1 cellular context compared by ENCODE assay signal in the genomic region with DNA sequence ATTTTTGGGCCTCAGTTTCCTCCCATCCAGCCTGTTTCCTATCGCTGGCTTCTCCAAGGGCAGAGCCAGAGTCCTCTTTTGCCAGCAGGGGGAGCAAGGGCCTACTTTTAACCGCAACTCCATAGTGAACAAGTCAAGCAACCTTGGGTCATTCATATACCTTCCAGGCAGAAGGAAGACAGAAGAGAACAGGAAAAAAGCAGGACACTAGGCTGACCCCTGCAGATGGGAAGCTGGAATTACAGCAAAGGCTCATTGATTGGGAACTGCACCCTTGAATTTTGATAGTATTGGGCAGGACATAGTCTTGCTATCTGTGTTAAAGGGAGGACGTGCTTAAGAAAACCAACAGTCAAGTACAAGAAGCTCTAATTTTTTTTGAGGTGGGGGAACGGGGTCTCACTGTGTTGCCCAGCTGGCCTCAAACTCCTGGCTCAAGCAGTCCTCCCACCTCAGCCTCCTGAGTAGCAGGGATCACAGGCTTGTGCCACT.
A peak's percentile ranks its signal among the peaks of the same experiment; 100 is the strongest.
TF ChIP-seq lines count a peak whose summit lies in the region.

No MANE protein-coding gene starts in this region.

TF ChIP-seq in GM12878, 131 proteins besides CTCF, POLR2A, EP300 and RAD21 (continued from another document):
- TF ChIP-seq, protein P1, sequence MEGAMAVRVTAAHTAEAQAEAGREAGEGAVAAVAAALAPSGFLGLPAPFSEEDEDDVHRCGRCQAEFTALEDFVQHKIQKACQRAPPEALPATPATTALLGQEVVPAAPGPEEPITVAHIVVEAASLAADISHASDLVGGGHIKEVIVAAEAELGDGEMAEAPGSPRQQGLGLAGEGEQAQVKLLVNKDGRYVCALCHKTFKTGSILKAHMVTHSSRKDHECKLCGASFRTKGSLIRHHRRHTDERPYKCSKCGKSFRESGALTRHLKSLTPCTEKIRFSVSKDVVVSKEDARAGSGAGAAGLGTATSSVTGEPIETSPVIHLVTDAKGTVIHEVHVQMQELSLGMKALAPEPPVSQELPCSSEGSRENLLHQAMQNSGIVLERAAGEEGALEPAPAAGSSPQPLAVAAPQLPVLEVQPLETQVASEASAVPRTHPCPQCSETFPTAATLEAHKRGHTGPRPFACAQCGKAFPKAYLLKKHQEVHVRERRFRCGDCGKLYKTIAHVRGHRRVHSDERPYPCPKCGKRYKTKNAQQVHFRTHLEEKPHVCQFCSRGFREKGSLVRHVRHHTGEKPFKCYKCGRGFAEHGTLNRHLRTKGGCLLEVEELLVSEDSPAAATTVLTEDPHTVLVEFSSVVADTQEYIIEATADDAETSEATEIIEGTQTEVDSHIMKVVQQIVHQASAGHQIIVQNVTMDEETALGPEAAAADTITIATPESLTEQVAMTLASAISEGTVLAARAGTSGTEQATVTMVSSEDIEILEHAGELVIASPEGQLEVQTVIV (IDR thresholded peaks at IDR 0.05; ENCODE audit: borderline replicate concordance, partially characterized antibody): no peak
- 0 out of 2 replicates have a peak, but pooled peaks have one; percentile 10 for TF ChIP-seq IKZF1 (conservative IDR thresholded peaks at IDR 0.05)
- TF ChIP-seq, protein P2, sequence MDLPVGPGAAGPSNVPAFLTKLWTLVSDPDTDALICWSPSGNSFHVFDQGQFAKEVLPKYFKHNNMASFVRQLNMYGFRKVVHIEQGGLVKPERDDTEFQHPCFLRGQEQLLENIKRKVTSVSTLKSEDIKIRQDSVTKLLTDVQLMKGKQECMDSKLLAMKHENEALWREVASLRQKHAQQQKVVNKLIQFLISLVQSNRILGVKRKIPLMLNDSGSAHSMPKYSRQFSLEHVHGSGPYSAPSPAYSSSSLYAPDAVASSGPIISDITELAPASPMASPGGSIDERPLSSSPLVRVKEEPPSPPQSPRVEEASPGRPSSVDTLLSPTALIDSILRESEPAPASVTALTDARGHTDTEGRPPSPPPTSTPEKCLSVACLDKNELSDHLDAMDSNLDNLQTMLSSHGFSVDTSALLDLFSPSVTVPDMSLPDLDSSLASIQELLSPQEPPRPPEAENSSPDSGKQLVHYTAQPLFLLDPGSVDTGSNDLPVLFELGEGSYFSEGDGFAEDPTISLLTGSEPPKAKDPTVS (IDR thresholded peaks at IDR 0.05; ENCODE audit: low read depth, low read length): no peak
- TF ChIP-seq, protein P3, sequence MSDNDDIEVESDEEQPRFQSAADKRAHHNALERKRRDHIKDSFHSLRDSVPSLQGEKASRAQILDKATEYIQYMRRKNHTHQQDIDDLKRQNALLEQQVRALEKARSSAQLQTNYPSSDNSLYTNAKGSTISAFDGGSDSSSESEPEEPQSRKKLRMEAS (IDR thresholded peaks at IDR 0.05; ENCODE audit: low read depth, low read length): no peak
- no peak for TF ChIP-seq EZH2 (IDR thresholded peaks at IDR 0.05; ENCODE audit: borderline replicate concordance, control insufficient read depth, low read depth, low read length)
- TF ChIP-seq, protein P4, sequence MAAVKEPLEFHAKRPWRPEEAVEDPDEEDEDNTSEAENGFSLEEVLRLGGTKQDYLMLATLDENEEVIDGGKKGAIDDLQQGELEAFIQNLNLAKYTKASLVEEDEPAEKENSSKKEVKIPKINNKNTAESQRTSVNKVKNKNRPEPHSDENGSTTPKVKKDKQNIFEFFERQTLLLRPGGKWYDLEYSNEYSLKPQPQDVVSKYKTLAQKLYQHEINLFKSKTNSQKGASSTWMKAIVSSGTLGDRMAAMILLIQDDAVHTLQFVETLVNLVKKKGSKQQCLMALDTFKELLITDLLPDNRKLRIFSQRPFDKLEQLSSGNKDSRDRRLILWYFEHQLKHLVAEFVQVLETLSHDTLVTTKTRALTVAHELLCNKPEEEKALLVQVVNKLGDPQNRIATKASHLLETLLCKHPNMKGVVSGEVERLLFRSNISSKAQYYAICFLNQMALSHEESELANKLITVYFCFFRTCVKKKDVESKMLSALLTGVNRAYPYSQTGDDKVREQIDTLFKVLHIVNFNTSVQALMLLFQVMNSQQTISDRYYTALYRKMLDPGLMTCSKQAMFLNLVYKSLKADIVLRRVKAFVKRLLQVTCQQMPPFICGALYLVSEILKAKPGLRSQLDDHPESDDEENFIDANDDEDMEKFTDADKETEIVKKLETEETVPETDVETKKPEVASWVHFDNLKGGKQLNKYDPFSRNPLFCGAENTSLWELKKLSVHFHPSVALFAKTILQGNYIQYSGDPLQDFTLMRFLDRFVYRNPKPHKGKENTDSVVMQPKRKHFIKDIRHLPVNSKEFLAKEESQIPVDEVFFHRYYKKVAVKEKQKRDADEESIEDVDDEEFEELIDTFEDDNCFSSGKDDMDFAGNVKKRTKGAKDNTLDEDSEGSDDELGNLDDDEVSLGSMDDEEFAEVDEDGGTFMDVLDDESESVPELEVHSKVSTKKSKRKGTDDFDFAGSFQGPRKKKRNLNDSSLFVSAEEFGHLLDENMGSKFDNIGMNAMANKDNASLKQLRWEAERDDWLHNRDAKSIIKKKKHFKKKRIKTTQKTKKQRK (IDR thresholded peaks at IDR 0.05; ENCODE audit: low read depth, low read length): no peak
- TF ChIP-seq, protein P5, sequence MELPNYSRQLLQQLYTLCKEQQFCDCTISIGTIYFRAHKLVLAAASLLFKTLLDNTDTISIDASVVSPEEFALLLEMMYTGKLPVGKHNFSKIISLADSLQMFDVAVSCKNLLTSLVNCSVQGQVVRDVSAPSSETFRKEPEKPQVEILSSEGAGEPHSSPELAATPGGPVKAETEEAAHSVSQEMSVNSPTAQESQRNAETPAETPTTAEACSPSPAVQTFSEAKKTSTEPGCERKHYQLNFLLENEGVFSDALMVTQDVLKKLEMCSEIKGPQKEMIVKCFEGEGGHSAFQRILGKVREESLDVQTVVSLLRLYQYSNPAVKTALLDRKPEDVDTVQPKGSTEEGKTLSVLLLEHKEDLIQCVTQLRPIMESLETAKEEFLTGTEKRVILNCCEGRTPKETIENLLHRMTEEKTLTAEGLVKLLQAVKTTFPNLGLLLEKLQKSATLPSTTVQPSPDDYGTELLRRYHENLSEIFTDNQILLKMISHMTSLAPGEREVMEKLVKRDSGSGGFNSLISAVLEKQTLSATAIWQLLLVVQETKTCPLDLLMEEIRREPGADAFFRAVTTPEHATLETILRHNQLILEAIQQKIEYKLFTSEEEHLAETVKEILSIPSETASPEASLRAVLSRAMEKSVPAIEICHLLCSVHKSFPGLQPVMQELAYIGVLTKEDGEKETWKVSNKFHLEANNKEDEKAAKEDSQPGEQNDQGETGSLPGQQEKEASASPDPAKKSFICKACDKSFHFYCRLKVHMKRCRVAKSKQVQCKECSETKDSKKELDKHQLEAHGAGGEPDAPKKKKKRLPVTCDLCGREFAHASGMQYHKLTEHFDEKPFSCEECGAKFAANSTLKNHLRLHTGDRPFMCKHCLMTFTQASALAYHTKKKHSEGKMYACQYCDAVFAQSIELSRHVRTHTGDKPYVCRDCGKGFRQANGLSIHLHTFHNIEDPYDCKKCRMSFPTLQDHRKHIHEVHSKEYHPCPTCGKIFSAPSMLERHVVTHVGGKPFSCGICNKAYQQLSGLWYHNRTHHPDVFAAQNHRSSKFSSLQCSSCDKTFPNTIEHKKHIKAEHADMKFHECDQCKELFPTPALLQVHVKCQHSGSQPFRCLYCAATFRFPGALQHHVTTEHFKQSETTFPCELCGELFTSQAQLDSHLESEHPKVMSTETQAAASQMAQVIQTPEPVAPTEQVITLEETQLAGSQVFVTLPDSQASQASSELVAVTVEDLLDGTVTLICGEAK (IDR thresholded peaks at IDR 0.05; ENCODE audit: borderline replicate concordance): no peak
- no peak for TF ChIP-seq FOXK2 (IDR thresholded peaks at IDR 0.05)
- no peak for TF ChIP-seq STAT3 (IDR thresholded peaks at IDR 0.05; ENCODE audit: low read depth, low read length)
- no peak for TF ChIP-seq FOS (IDR thresholded peaks at IDR 0.05; ENCODE audit: borderline replicate concordance, extremely low read depth, insufficient read length)
- TF ChIP-seq RUNX3 (IDR thresholded peaks at IDR 0.05; ENCODE audit: low read length): peak; percentile 91
- TF ChIP-seq ZNF217 (IDR thresholded peaks at IDR 0.05): no peak
- TF ChIP-seq, protein P6, sequence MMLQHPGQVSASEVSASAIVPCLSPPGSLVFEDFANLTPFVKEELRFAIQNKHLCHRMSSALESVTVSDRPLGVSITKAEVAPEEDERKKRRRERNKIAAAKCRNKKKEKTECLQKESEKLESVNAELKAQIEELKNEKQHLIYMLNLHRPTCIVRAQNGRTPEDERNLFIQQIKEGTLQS (IDR thresholded peaks at IDR 0.05; ENCODE audit: borderline replicate concordance, extremely low read depth, low read depth, low read length): no peak
- TF ChIP-seq RB1 (IDR thresholded peaks at IDR 0.05; ENCODE audit: borderline replicate concordance): no peak
- TF ChIP-seq, protein P7, sequence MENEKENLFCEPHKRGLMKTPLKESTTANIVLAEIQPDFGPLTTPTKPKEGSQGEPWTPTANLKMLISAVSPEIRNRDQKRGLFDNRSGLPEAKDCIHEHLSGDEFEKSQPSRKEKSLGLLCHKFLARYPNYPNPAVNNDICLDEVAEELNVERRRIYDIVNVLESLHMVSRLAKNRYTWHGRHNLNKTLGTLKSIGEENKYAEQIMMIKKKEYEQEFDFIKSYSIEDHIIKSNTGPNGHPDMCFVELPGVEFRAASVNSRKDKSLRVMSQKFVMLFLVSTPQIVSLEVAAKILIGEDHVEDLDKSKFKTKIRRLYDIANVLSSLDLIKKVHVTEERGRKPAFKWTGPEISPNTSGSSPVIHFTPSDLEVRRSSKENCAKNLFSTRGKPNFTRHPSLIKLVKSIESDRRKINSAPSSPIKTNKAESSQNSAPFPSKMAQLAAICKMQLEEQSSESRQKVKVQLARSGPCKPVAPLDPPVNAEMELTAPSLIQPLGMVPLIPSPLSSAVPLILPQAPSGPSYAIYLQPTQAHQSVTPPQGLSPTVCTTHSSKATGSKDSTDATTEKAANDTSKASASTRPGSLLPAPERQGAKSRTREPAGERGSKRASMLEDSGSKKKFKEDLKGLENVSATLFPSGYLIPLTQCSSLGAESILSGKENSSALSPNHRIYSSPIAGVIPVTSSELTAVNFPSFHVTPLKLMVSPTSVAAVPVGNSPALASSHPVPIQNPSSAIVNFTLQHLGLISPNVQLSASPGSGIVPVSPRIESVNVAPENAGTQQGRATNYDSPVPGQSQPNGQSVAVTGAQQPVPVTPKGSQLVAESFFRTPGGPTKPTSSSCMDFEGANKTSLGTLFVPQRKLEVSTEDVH (IDR thresholded peaks at IDR 0.05; ENCODE audit: low read depth, partially characterized antibody): no peak
- TF ChIP-seq YBX1 (IDR thresholded peaks at IDR 0.05): no peak
- no peak for TF ChIP-seq SIX5 (IDR thresholded peaks at IDR 0.05; ENCODE audit: low read depth, low read length, severe bottlenecking)
- peak in 1 of 2 experiments; percentile 10; a peak in 1 of 4 replicates for TF ChIP-seq IKZF2 (IDR thresholded peaks at IDR 0.05)
- TF ChIP-seq, protein P8, sequence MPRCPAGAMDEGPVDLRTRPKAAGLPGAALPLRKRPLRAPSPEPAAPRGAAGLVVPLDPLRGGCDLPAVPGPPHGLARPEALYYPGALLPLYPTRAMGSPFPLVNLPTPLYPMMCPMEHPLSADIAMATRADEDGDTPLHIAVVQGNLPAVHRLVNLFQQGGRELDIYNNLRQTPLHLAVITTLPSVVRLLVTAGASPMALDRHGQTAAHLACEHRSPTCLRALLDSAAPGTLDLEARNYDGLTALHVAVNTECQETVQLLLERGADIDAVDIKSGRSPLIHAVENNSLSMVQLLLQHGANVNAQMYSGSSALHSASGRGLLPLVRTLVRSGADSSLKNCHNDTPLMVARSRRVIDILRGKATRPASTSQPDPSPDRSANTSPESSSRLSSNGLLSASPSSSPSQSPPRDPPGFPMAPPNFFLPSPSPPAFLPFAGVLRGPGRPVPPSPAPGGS (IDR thresholded peaks at IDR 0.05; ENCODE audit: borderline replicate concordance, insufficient read depth, low read depth, low read length, poor library complexity, severe bottlenecking): no peak
- no peak for TF ChIP-seq SPI1 (IDR thresholded peaks at IDR 0.05; ENCODE audit: borderline replicate concordance, insufficient read depth, low read depth, low read length)
- peak; percentile 85 for TF ChIP-seq SMC3 (IDR thresholded peaks at IDR 0.05; ENCODE audit: borderline replicate concordance, low read length)
- TF ChIP-seq ZNF207 (IDR thresholded peaks at IDR 0.05; ENCODE audit: borderline replicate concordance): no peak
- TF ChIP-seq CBFB (IDR thresholded peaks at IDR 0.05; ENCODE audit: low read depth): peak; percentile 30; the same call in 1 of the 2 replicates
- no peak for TF ChIP-seq ESRRA (IDR thresholded peaks at IDR 0.05; ENCODE audit: low read length)
- TF ChIP-seq BHLHE40 (IDR thresholded peaks at IDR 0.05; ENCODE audit: borderline replicate concordance in 1 of 2, low read depth in 2 of 2, low read length in 1 of 2): no peak
- no peak for TF ChIP-seq SP1 (IDR thresholded peaks at IDR 0.05; ENCODE audit: low read depth, low read length)
- TF ChIP-seq TAF1 (IDR thresholded peaks at IDR 0.05; ENCODE audit: borderline replicate concordance, low read depth, low read length): no peak
- no peak for TF ChIP-seq POLR2AphosphoS2 (IDR thresholded peaks at IDR 0.05; ENCODE audit: low read depth, low read length)
- TF ChIP-seq NR2C2 (IDR thresholded peaks at IDR 0.05; ENCODE audit: borderline replicate concordance, control insufficient read depth, insufficient read length, low read depth): no peak
- TF ChIP-seq, protein P9, sequence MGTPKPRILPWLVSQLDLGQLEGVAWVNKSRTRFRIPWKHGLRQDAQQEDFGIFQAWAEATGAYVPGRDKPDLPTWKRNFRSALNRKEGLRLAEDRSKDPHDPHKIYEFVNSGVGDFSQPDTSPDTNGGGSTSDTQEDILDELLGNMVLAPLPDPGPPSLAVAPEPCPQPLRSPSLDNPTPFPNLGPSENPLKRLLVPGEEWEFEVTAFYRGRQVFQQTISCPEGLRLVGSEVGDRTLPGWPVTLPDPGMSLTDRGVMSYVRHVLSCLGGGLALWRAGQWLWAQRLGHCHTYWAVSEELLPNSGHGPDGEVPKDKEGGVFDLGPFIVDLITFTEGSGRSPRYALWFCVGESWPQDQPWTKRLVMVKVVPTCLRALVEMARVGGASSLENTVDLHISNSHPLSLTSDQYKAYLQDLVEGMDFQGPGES (IDR thresholded peaks at IDR 0.05): no peak
- no peak for TF ChIP-seq HDAC6 (IDR thresholded peaks at IDR 0.05; ENCODE audit: unreplicated experiment)
